29 cellular contexts compared by ENCODE assay signal in the genomic region with DNA sequence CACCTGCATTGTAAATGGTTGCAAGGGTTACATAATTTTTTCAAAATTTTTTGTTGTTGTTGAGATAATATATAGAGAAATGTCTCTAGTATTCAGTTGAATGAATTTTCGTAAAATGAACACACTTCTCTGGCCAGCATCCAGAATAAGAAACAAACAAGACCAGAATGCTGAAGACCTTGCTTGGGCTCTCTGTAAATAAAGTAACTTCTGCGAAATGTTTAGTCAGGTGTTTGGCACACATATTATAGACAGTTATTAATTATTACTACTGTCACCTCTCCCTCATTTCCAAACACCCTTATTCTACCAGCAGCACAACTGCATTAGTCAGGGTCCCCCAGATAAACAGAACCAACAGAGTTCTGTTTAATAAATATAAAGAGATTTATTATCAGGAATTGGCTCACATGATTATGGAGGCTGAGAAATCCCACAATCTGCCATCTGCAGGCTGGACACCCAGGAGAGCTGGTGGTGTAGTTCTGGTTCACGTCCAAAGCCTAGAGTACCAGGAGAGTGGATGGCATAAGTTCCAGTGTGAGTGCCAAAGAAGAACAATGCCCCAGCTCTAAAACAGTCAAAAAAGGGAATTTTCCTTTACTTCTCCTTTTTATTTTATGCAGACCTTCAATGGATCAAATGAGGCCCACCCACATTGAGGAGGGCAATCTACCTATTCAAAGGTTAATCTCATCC. TPM values are rescaled to one million over a fixed set of nuclear protein-coding genes. Genes with fewer than 3 reads are reported as not detected.
"Had no signal": no experiment of that assay in that cellular context is flagged by ENCODE, and none has a peak within 500 bp of the region (broad histone marks: within the 10 kb centered on the region; RNA-seq: fewer than 3 reads in every experiment).

No MANE protein-coding gene starts in this region.

- H3K4me2 ChIP-seq: hepatocyte had no signal

- H3K27ac ChIP-seq: adrenal gland, body of pancreas, gastroesophageal sphincter, hepatocyte, left ventricle myocardium inferior, neutrophil, right lobe of liver, skin epidermis, tibial nerve, uterus had no signal

- H3K9me3 ChIP-seq: adrenal gland, body of pancreas, gastroesophageal sphincter, left ventricle myocardium inferior, neutrophil, right lobe of liver, tibial nerve, uterus had no signal

- H2AFZ ChIP-seq: hepatocyte had no signal

- H3K36me3 ChIP-seq: adrenal gland, gastroesophageal sphincter, left ventricle myocardium inferior, neutrophil, right lobe of liver, tibial nerve, uterus had no signal

- H3K79me2 ChIP-seq: hepatocyte had no signal

- H3K4me1 ChIP-seq: adrenal gland, left ventricle myocardium inferior, right lobe of liver, tibial nerve, uterus had no signal

- H3K27me3 ChIP-seq: adrenal gland, body of pancreas, gastroesophageal sphincter, hepatocyte, neutrophil, right lobe of liver, tibial nerve, uterus had no signal

- DNase-seq: activated CD4-positive, alpha-beta memory T cell treated with anti-CD3 and anti-CD28 coated beads for 36 hours; activated CD4-positive, alpha-beta T cell treated with anti-CD3 and anti-CD28 coated beads, Interleukin-2, amount 10 ng/mL, durations not matched to agents 24 days and 14 days; activated CD4-positive, CD25-positive, alpha-beta regulatory T cell treated with anti-CD3 and anti-CD28 coated beads, Interleukin-2, amount 50 U/mL, for 72 hours; activated CD8-positive, alpha-beta memory T cell treated with anti-CD3 and anti-CD28 coated beads, Interleukin-2, amount 50 U/mL, for 4 hours; activated effector memory CD4-positive, alpha-beta T cell treated with anti-CD3 and anti-CD28 coated beads, Interleukin-2, amount 50 U/mL, for 16 hours; activated naive CD4-positive, alpha-beta T cell treated with anti-CD3 and anti-CD28 coated beads for 36 hours; activated naive CD8-positive, alpha-beta T cell treated with anti-CD3 and anti-CD28 coated beads for 36 hours; activated T-cell treated with anti-CD3 and anti-CD28 coated beads, Interleukin-2, amount 50 U/mL, for 1 hour; aorta; cortex of kidney; effector memory CD8-positive, alpha-beta T cell; erythroblast; islet precursor cell; left ventricle myocardium inferior; nephron progenitor cell; right lobe of liver; stimulated activated CD4-positive, alpha-beta T cell treated with anti-CD3 and anti-CD28 coated beads, Interleukin-1b, Interleukin-23, amount 100 ng/mL, for 48 hours; stimulated activated naive B cell treated with anti-CD40 and anti-IgM and Interleukin-4, amounts not matched to agents 10 μg/mL and 1 μg/mL and 100 μg/mL, for 72 hours; T-helper 9 cell; uterus had no signal

- ATAC-seq: body of pancreas; effector memory CD8-positive, alpha-beta T cell; gastroesophageal sphincter; right lobe of liver; stimulated activated naive B cell treated with anti-CD40 and anti-IgM and Interleukin-4, amounts not matched to agents 10 μg/mL and 1 μg/mL and 100 μg/mL, for 72 hours had no signal

- H3K4me3 ChIP-seq: adrenal gland, body of pancreas, gastroesophageal sphincter, hepatocyte, left ventricle myocardium inferior, right lobe of liver, skin epidermis, tibial nerve, uterus had no signal

RNA-seq across cellular contexts. Expression of a gene that starts 44.1 kb away (rescaled TPM):
- total RNA-seq: activated CD4-positive, alpha-beta memory T cell treated with anti-CD3 and anti-CD28 coated beads for 36 hours; activated CD4-positive, alpha-beta T cell treated with anti-CD3 and anti-CD28 coated beads, Interleukin-2, amount 10 ng/mL, durations not matched to agents 24 days and 14 days; activated CD8-positive, alpha-beta memory T cell treated with anti-CD3 and anti-CD28 coated beads for 36 hours; activated naive CD4-positive, alpha-beta T cell treated with anti-CD3 and anti-CD28 coated beads for 36 hours; activated naive CD8-positive, alpha-beta T cell treated with anti-CD3 and anti-CD28 coated beads for 36 hours; activated T-helper 1 cell treated with anti-CD3 and anti-CD28 coated beads, Interleukin-12 subunit alpha, Interleukin-12 subunit beta, Interleukin-2, Interleukin-4 antibody, amounts not matched to agents 30 ng/mL and 10 ng/mL and 1 ng/mL, durations not matched to agents 14 hours and 24 hours and 36 hours had no signal
